Comparison of ENCODE assay signal across 15 cellular contexts in the genomic region with DNA sequence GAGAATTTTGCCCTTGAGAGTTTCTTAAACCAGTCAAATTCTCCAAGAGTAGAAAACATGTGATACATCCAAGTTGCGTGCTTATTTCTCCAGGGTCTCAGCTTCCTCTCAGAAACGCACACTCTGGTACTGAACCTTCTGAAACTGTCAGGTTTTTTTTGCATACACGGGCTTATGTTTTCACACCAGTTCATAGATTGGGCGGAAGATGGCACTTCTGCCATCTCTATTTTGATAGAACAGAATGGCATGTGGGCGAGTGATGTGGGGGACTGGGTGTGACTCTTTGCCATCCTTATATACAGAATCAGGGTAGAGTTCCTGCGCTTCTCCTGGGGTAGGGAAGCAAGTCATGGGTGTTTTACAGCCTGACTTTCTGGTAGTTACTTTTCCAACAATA. TPM values are rescaled to one million over a fixed set of nuclear protein-coding genes. Genes with fewer than 3 reads are reported as not detected.
A peak's percentile ranks its signal among the peaks of the same experiment; 100 is the strongest.
DNase-seq lines count a peak whose midpoint lies in the region; ATAC-seq, FAIRE-seq and TF ChIP-seq lines count a peak whose summit lies in the region.
"Had no signal": no experiment of that assay in that cellular context is flagged by ENCODE, and none has a peak within 500 bp of the region (broad histone marks: within the 10 kb centered on the region; RNA-seq: fewer than 3 reads in every experiment).

No MANE protein-coding gene starts in this region.

- in situ Hi-C loops in GM12878 (cut with MboI), result loop anchor here (25.0 kb wide), 1 partner anchor 290 kb away; a partner anchor contains a TSS

- peak; percentile 17 to 35 (median 29); a peak in 3 of 6 replicates for TF ChIP-seq CTCF in GM12878 (IDR thresholded peaks at IDR 0.05 in 2 of 3, conservative IDR thresholded peaks at IDR 0.05 in 1 of 3; ENCODE audit: control insufficient read depth in 2 of 3, extremely low read depth in 1 of 3, insufficient read depth in 1 of 3, low read depth in 3 of 3, low read length in 3 of 3)
- TF ChIP-seq CTCF in esophagus muscularis mucosa (IDR thresholded peaks at IDR 0.05), result no peak

- no peaks in the 10 kb centered on the region for H4K20me1 ChIP-seq in GM12878 (ENCODE audit: control insufficient read depth, insufficient read depth)

- no peak overlapping the region for H3K4me3 ChIP-seq in GM12878
- no peak overlapping the region for H3K4me3 ChIP-seq in esophagus muscularis mucosa

- RAD21 ChIA-PET in GM12878 (lab: Charles Lee; ENCODE audit: unreplicated experiment), result interaction anchor here (0.9 to 5.0 kb wide), 31 partner anchors 9 to 569 kb away, joined by 3 to 117 read pairs (median 5); a partner anchor contains a TSS

- POLR2A ChIA-PET in GM12878 (lab: Charles Lee), result interaction anchor here (0.7 to 4.1 kb wide), 10 partner anchors 10 to 344 kb away, joined by 3 to 69 read pairs (median 4); no protein-coding TSS in a partner anchor

- peaks cover 6% of the 10 kb centered on the region for H3K79me2 ChIP-seq in GM12878 (ENCODE audit: control insufficient read depth, insufficient read depth, low read length)

- ATAC-seq in HG03175 (IDR thresholded peaks at IDR 0.05; ENCODE audit: unreplicated experiment) (peak; percentile 71), GM12878 (peak; percentile 75), GM21447 (IDR thresholded peaks at IDR 0.05; ENCODE audit: unreplicated experiment) (no peak)

- H3K27me3 Mint-ChIP-seq in activated naive CD4-positive, alpha-beta T cell treated with anti-CD3 and anti-CD28 coated beads, Interleukin-2, amount 50 U/mL, for 24 hours, result no peaks in the 10 kb centered on the region

- H3K27me3 ChIP-seq in GM12878 (replicated peaks in 1 of 2; ENCODE audit: control insufficient read depth in 2 of 2, insufficient read depth in 2 of 2, low read length in 1 of 2) (no peaks in the 10 kb centered on the region), esophagus muscularis mucosa (no peaks in the 10 kb centered on the region)
- H3K27me3 ChIP-seq: neutrophil had no signal

- H3K27ac ChIP-seq in GM12878 (ENCODE audit: control insufficient read depth, insufficient read depth), result peak overlapping the region; percentile 88
- no peak overlapping the region for H3K27ac ChIP-seq in esophagus muscularis mucosa (replicated peaks in 1 of 4)
- H3K27ac ChIP-seq: neutrophil had no signal

- H3K9me3 ChIP-seq in GM12878 (replicated peaks; ENCODE audit: control insufficient read depth, insufficient read depth, low read length), result peaks cover 5% of the 10 kb centered on the region; the same call in 2 of the 3 replicates
- no peaks in the 10 kb centered on the region for H3K9me3 ChIP-seq in esophagus muscularis mucosa
- H3K9me3 ChIP-seq: neutrophil had no signal

- H3K4me3 Mint-ChIP-seq in activated naive CD4-positive, alpha-beta T cell treated with anti-CD3 and anti-CD28 coated beads, Interleukin-2, amount 50 U/mL, for 24 hours, result peak overlapping the region; percentile 84
- H3K4me3 Mint-ChIP-seq: mesothelial cell of epicardium had no signal

- no peak for TF ChIP-seq POLR2A in GM12878 (IDR thresholded peaks at IDR 0.05; ENCODE audit: low read depth, low read length)
- TF ChIP-seq POLR2A in esophagus muscularis mucosa (IDR thresholded peaks at IDR 0.05; ENCODE audit: low read depth), result no peak

- SMC1A ChIA-PET in GM12878 (lab: Charles Lee; ENCODE audit: uncharacterized antibody, unreplicated experiment), result interaction anchor here (0.6 to 5.5 kb wide), 42 partner anchors 8 to 883 kb away, joined by 3 to 151 read pairs (median 7); a partner anchor contains a TSS

- peak overlapping the region; percentile 97 for H3K27ac Mint-ChIP-seq in activated naive CD4-positive, alpha-beta T cell treated with anti-CD3 and anti-CD28 coated beads, Interleukin-2, amount 50 U/mL, for 24 hours
- H3K27ac Mint-ChIP-seq: mesothelial cell of epicardium had no signal

- peaks cover 47% of the 10 kb centered on the region for H3K36me3 Mint-ChIP-seq in activated naive CD4-positive, alpha-beta T cell treated with anti-CD3 and anti-CD28 coated beads, Interleukin-2, amount 50 U/mL, for 24 hours
- H3K36me3 Mint-ChIP-seq: mesothelial cell of epicardium had no signal

- WGBS in GM12878 (ENCODE audit: insufficient coverage, insufficient replicate concordance, low lambda C conversion rate, missing lambda C conversion rate), result 75% methylated on average over 6 of the region's 6 CpGs
- WGBS in esophagus muscularis mucosa, result 89% methylated on average over 6 of the region's 6 CpGs

- peak; percentile 62 for TF ChIP-seq RAD21 in GM12878 (IDR thresholded peaks at IDR 0.05; ENCODE audit: insufficient read depth, low read depth, low read length)

- H2AFZ ChIP-seq in GM12878 (ENCODE audit: control insufficient read depth, low read depth, low read length), result no peak overlapping the region

- intact Hi-C loops in GM12878 (cut with micrococcal nuclease; ENCODE audit: unreplicated experiment) (loop anchor here (10.0 kb wide), 1 partner anchor 883 kb away; no protein-coding TSS in a partner anchor), esophagus muscularis mucosa (cut with DNase I) (no loop called here)

- peaks cover 8% of the 10 kb centered on the region for H3K4me1 ChIP-seq in GM12878 (ENCODE audit: control insufficient read depth, insufficient read depth, low read length)
- H3K4me1 ChIP-seq in esophagus muscularis mucosa, result peaks cover 0 to 3% (median 0%) of the 10 kb centered on the region in 4 donors

- H3K9ac ChIP-seq in GM12878 (ENCODE audit: control insufficient read depth, insufficient read depth, low read length), result peak overlapping the region; percentile 74

- BruUV-seq in GM12878 (replicated peaks; lab: Mats Ljungman, UMichigan), result TSS peak; percentile 87

- no peak for FAIRE-seq in GM12878 (lab: Jason Lieb, UNC)
- FAIRE-seq in frontal cortex (lab: Jason Lieb, UNC), result no peak

- TF ChIP-seq EP300 in GM12878 (IDR thresholded peaks at IDR 0.05; ENCODE audit: borderline replicate concordance in 1 of 2, control insufficient read depth in 1 of 2, low read depth in 2 of 2, low read length in 2 of 2), result no peak
- no peak for TF ChIP-seq EP300 in esophagus muscularis mucosa (IDR thresholded peaks at IDR 0.05)

- no peaks in the 10 kb centered on the region for H3K36me3 ChIP-seq in GM12878 (ENCODE audit: control insufficient read depth in 2 of 2, insufficient read depth in 2 of 2, low read length in 1 of 2)
- no peaks in the 10 kb centered on the region for H3K36me3 ChIP-seq in esophagus muscularis mucosa
- H3K36me3 ChIP-seq: neutrophil had no signal

- CTCF ChIA-PET in GM12878 (lab: Yijun Ruan, JAX), result interaction anchor here (0.5 to 4.4 kb wide), 30 partner anchors 8 to 884 kb away, joined by 3 to 56 read pairs (median 5); a partner anchor contains a TSS

- peaks cover 80% of the 10 kb centered on the region for H3K4me1 Mint-ChIP-seq in activated naive CD4-positive, alpha-beta T cell treated with anti-CD3 and anti-CD28 coated beads, Interleukin-2, amount 50 U/mL, for 24 hours
- H3K4me1 Mint-ChIP-seq: mesothelial cell of epicardium had no signal

- peak overlapping the region; percentile 86 for H3K4me2 ChIP-seq in GM12878 (ENCODE audit: control insufficient read depth, insufficient read depth)

- H3K9me3 Mint-ChIP-seq in activated naive CD4-positive, alpha-beta T cell treated with anti-CD3 and anti-CD28 coated beads, Interleukin-2, amount 50 U/mL, for 24 hours, result no peaks in the 10 kb centered on the region
- H3K9me3 Mint-ChIP-seq: mesothelial cell of epicardium had no signal

- no peak for DNase-seq in activated naive CD4-positive, alpha-beta T cell treated with Interleukin-2 at 50 U/mL for 16 hours
- DNase-seq in GM12878 (ENCODE audit: low read depth, low spot score), result no peak
- no peak for DNase-seq in A172 (ENCODE audit: low spot score)
- no peak for DNase-seq in esophagus muscularis mucosa (ENCODE audit: extremely low spot score)
- no peak for DNase-seq in frontal cortex (ENCODE audit: low spot score in 2 of 2)
- DNase-seq: cerebellar nuclear complex, Kasumi-1, NCI-H1417 treated with DMSO at 0.1 percent for 48 hours, NCI-H2171 treated with DMSO at 0.1 percent for 48 hours, substantia nigra had no signal

TF ChIP-seq in GM12878, 131 proteins besides CTCF, POLR2A, EP300 and RAD21 (continues in another document):
- TF ChIP-seq, protein P1, sequence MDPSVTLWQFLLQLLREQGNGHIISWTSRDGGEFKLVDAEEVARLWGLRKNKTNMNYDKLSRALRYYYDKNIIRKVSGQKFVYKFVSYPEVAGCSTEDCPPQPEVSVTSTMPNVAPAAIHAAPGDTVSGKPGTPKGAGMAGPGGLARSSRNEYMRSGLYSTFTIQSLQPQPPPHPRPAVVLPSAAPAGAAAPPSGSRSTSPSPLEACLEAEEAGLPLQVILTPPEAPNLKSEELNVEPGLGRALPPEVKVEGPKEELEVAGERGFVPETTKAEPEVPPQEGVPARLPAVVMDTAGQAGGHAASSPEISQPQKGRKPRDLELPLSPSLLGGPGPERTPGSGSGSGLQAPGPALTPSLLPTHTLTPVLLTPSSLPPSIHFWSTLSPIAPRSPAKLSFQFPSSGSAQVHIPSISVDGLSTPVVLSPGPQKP (IDR thresholded peaks at IDR 0.05; ENCODE audit: low read depth, low read length), result no peak
- no peak for TF ChIP-seq GABPA (IDR thresholded peaks at IDR 0.05; ENCODE audit: low read depth)
- TF ChIP-seq FOXM1 (IDR thresholded peaks at IDR 0.05; ENCODE audit: low read depth, low read length), result no peak
- TF ChIP-seq NRF1 (conservative IDR thresholded peaks at IDR 0.05; ENCODE audit: low read depth, low read length), result no peak
- TF ChIP-seq ZZZ3 (IDR thresholded peaks at IDR 0.05; ENCODE audit: control insufficient read depth, insufficient read length, low read depth), result no peak

RNA-seq across cellular contexts. Expression of a gene that starts 56.4 kb away (rescaled TPM):
- total RNA-seq in GM12878 (2013; cell fraction: nucleolus; rRNA removed), result 1.6 and 2.0 TPM in 2 replicates
- total RNA-seq in GM12878 (2014; rRNA removed), result 1.4 and 2.2 TPM in 2 replicates
- total RNA-seq in GM12878 (2014; rRNA removed; fragmentation: Illumina TruSeq; extraction: Trizol), result 2.1 and 2.5 TPM in 2 replicates
- total RNA-seq in GM12878 (2021), result 1.7 and 2.5 TPM in 2 replicates
- 1.7 TPM for polyA plus RNA-seq in GM12878 (2011; ENCODE audit: low read depth)
- polyA plus RNA-seq in GM12878 (2011; rRNA removed), result 0.10 and 0.14 TPM in 2 replicates
- polyA plus RNA-seq in GM12878 (2011; cell fraction: cytosol; rRNA removed), result not detected in 2 replicates
- 0.47 and 0.52 TPM in 2 replicates for polyA plus RNA-seq in GM12878 (2011; cell fraction: nucleus; rRNA removed)
- 2.5 and 3.2 TPM in 2 replicates for polyA plus RNA-seq in GM12878 (2012)
- polyA plus RNA-seq in GM12878 (2014; fragmentation: Illumina TruSeq; extraction: Trizol), result 1.7 and 2.1 TPM in 2 replicates
- 1 to 10 TPM; 2.5 to 2.6 TPM for polyA plus RNA-seq in GM12878 (2014; fragmentation: Nextera tagmentation; extraction: Ambion mirVana)
- polyA plus RNA-seq in GM12878 (2014; rRNA removed), result 1.3 and 2.2 TPM in 2 replicates
- polyA plus RNA-seq in GM12878 (2016; fragmentation: Nextera tagmentation; extraction: Ambion mirVana), result under 1 TPM; 0.72 to 0.84 TPM
- polyA minus RNA-seq in GM12878 (2011; rRNA and poly(A)+ RNA removed), result 0.10 TPM in 1 of 2 replicates, not detected in the other
- polyA minus RNA-seq in GM12878 (2011; cell fraction: cytosol; rRNA and poly(A)+ RNA removed), result not detected in 2 replicates
- polyA minus RNA-seq in GM12878 (2011; cell fraction: nucleus; rRNA and poly(A)+ RNA removed), result 0.12 and 0.29 TPM in 2 replicates
- 1.9 and 3.9 TPM in 2 replicates for total RNA-seq in A172 (2014; rRNA removed; shearing (Covaris generic))
- under 1 TPM in 2 of 4 donors, not detected in 2; 0.66 to 0.92 TPM for total RNA-seq in esophagus muscularis mucosa
- total RNA-seq in frontal cortex, result 1.6 TPM

Comparison
In these comparisons a context has a peak if more than half of its experiments do, and no peak if none do; other contexts are left out.
1. CTCF ChIP-seq: peak in GM12878 (3 of 3); none in esophagus muscularis mucosa (0 of 3).